1 cellular context compared by ENCODE assay signal in genomic region chr1:167454304-167454928, GRCh38.
TF ChIP-seq lines count a peak whose summit lies in the region.

No MANE protein-coding gene starts in this region.

TF ChIP-seq in GM23338, 12 proteins besides CTCF, POLR2A, EP300 and RAD21 (continued from another document):
- no peak for TF ChIP-seq REST (IDR thresholded peaks at IDR 0.05; ENCODE audit: unreplicated experiment)
- no peak for TF ChIP-seq CREB1 (CRISPR knock-in tag; IDR thresholded peaks at IDR 0.05; ENCODE audit: low read depth)
- TF ChIP-seq ETS1 (IDR thresholded peaks at IDR 0.05): no peak
- TF ChIP-seq EZH2 (IDR thresholded peaks at IDR 0.05; ENCODE audit: low read depth, unreplicated experiment): no peak
- no peak for TF ChIP-seq ZNF331 (CRISPR knock-in tag; IDR thresholded peaks at IDR 0.05; ENCODE audit: low read depth)
- TF ChIP-seq POLR2AphosphoS5 (IDR thresholded peaks at IDR 0.05; ENCODE audit: low read depth): no peak
- TF ChIP-seq NANOG (IDR thresholded peaks at IDR 0.05; ENCODE audit: borderline replicate concordance): no peak
- no peak for TF ChIP-seq STAT1 (IDR thresholded peaks at IDR 0.05; ENCODE audit: unreplicated experiment)
